ENCODE assay signal across 6 cellular contexts in genomic region chr22:50199836-50200332, GRCh38. TPM values are rescaled to one million over a fixed set of nuclear protein-coding genes. Genes with fewer than 3 reads are reported as not detected.
DNase-seq lines count a peak whose midpoint lies in the region; ATAC-seq and TF ChIP-seq lines count a peak whose summit lies in the region.

No MANE protein-coding gene starts in this region.

- H3K4me1 ChIP-seq in ACC112 (ENCODE audit: control insufficient read depth, insufficient read depth, low read length, unreplicated experiment) = peaks cover 4% of the 10 kb centered on the region

- no peaks in the 10 kb centered on the region for H3K27me3 ChIP-seq in ACC112 (ENCODE audit: insufficient read depth, low read length)

- no peaks in the 10 kb centered on the region for H3K9me3 Mint-ChIP-seq in stimulated activated effector memory CD8-positive, alpha-beta T cell treated with anti-CD3 and anti-CD28 coated beads, Interleukin-12 subunit alpha, Interleukin-12 subunit beta, amount 100 ng/mL, for 72 hours

- ATAC-seq in esophagus mucosa (peak; percentile 3), HG02973 (IDR thresholded peaks at IDR 0.05; ENCODE audit: unreplicated experiment) (no peak)
- peak; percentile 1 for ATAC-seq in stimulated activated effector memory CD8-positive, alpha-beta T cell treated with anti-CD3 and anti-CD28 coated beads, Interleukin-12 subunit alpha, Interleukin-12 subunit beta, amount 100 ng/mL, for 72 hours

- H3K4me1 Mint-ChIP-seq in stimulated activated effector memory CD8-positive, alpha-beta T cell treated with anti-CD3 and anti-CD28 coated beads, Interleukin-12 subunit alpha, Interleukin-12 subunit beta, amount 100 ng/mL, for 72 hours = peaks cover 30% of the 10 kb centered on the region

- TF ChIP-seq CTCF in LNCaP clone FGC (IDR thresholded peaks at IDR 0.05; ENCODE audit: control insufficient read depth, extremely low read depth, insufficient read depth) = no peak

- peak overlapping the region; percentile 67 for H3K4me3 Mint-ChIP-seq in stimulated activated effector memory CD8-positive, alpha-beta T cell treated with anti-CD3 and anti-CD28 coated beads, Interleukin-12 subunit alpha, Interleukin-12 subunit beta, amount 100 ng/mL, for 72 hours

- H3K27ac ChIP-seq in ACC112 (ENCODE audit: low read depth, low read length) = no peak overlapping the region

- peaks cover 24% of the 10 kb centered on the region for H3K79me2 ChIP-seq in ACC112 (ENCODE audit: control insufficient read depth, insufficient read depth, low read length, unreplicated experiment)

- no peak overlapping the region for H2AFZ ChIP-seq in ACC112 (ENCODE audit: low read length, unreplicated experiment)

- DNase-seq in LNCaP clone FGC (ENCODE audit: low read depth) (no peak), LoVo (ENCODE audit: low spot score) (no peak)
- no peak for DNase-seq in stimulated activated effector memory CD8-positive, alpha-beta T cell treated with anti-CD3 and anti-CD28 coated beads, Interleukin-12 subunit alpha, Interleukin-12 subunit beta, amount 100 ng/mL, for 72 hours (ENCODE audit: low spot score in 2 of 2)

- peak overlapping the region; percentile 43 for H3K27ac Mint-ChIP-seq in stimulated activated effector memory CD8-positive, alpha-beta T cell treated with anti-CD3 and anti-CD28 coated beads, Interleukin-12 subunit alpha, Interleukin-12 subunit beta, amount 100 ng/mL, for 72 hours

- H3K36me3 Mint-ChIP-seq in stimulated activated effector memory CD8-positive, alpha-beta T cell treated with anti-CD3 and anti-CD28 coated beads, Interleukin-12 subunit alpha, Interleukin-12 subunit beta, amount 100 ng/mL, for 72 hours = peaks cover 70% of the 10 kb centered on the region

- H3K4me3 ChIP-seq in ACC112 (ENCODE audit: low read depth, low read length) (peak overlapping the region; percentile 86), LNCaP clone FGC (ENCODE audit: low read depth, low read length) (peak overlapping the region; percentile 78)

- H3K36me3 ChIP-seq in ACC112 (ENCODE audit: insufficient read depth, low read length) = peaks cover 8% of the 10 kb centered on the region; the same call in 1 of the 2 replicates

RNA-seq across cellular contexts. Expression of gene SELENOO, which starts 0.9 kb away (rescaled TPM):
- total RNA-seq in esophagus mucosa = 13.3 TPM

RNA-seq across cellular contexts. Expression of gene TRABD, which starts 14.2 kb away (rescaled TPM):
- 32.6 TPM for total RNA-seq in esophagus mucosa

RNA-seq across cellular contexts. Expression of gene PANX2, which starts 29.4 kb away (rescaled TPM):
- 0.92 TPM for total RNA-seq in esophagus mucosa

RNA-seq across cellular contexts. Expression of gene TUBGCP6, which starts 44.9 kb away (rescaled TPM):
- total RNA-seq in esophagus mucosa = 14.8 TPM

RNA-seq across cellular contexts. Expression of gene HDAC10, which starts 51.2 kb away (rescaled TPM):
- 17.7 TPM for total RNA-seq in esophagus mucosa
